ENCODE assay signal across 11 cellular contexts in the genomic region with DNA sequence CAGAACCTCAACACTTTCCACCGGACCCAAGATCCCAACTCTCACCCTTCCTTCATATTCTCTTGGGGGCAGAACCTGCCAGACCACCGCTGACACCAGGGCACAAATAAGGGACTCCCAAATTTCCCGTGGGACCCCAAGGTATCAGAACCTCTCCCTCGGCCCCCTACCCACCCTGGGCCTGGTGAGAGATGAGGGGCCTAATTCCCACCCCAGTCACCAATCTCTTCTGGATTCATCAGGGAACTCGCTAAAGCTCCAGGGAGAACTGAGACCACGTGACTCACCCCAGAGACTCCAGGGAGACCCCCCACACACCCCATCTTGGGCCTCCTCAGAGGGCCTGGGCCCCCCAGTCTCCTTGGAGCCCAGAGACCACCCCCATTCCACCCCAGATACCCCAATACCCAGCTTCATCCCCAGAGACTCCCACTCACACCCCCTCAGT. TPM values are rescaled to one million over a fixed set of nuclear protein-coding genes. Genes with fewer than 3 reads are reported as not detected.
A peak's percentile ranks its signal among the peaks of the same experiment; 100 is the strongest.
DNase-seq lines count a peak whose midpoint lies in the region; ATAC-seq and TF ChIP-seq lines count a peak whose summit lies in the region.
"Had no signal": no experiment of that assay in that cellular context is flagged by ENCODE, and none has a peak within 500 bp of the region (broad histone marks: within the 10 kb centered on the region; RNA-seq: fewer than 3 reads in every experiment).

No MANE protein-coding gene starts in this region.

- no TSS peak for BruUV-seq in Calu3 (replicated peaks; lab: Mats Ljungman, UMichigan)

- CTCF ChIA-PET in Calu3 (lab: Charles Lee) = no interaction called here

- DNase-seq in Calu3 = no peak
- DNase-seq in astrocyte of the cerebellum (ENCODE audit: low read depth) = no peak
- DNase-seq in HPDE6-E6E7 (ENCODE audit: extremely low spot score) = no peak
- DNase-seq in kidney glomerular epithelial cell (lab: John Stamatoyannopoulos, UW) = no peak
- DNase-seq: erythroblast; GOT3; stimulated activated CD4-positive, alpha-beta T cell treated with anti-CD3 and anti-CD28 coated beads, Interleukin-4, amount 100 ng/mL, for 24 hours had no signal

- H3K9me3 Mint-ChIP-seq in Calu3 (ENCODE audit: low read depth, unreplicated experiment) = no peaks in the 10 kb centered on the region
- H3K9me3 Mint-ChIP-seq in IgD-negative memory B cell = no peaks in the 10 kb centered on the region
- H3K9me3 Mint-ChIP-seq in nephron = no peaks in the 10 kb centered on the region

- intact Hi-C loops in Calu3 (cut with micrococcal nuclease; ENCODE audit: unreplicated experiment) = no loop called here

- no peak for ATAC-seq in GM21390 (IDR thresholded peaks at IDR 0.05; ENCODE audit: unreplicated experiment)
- no peak for ATAC-seq in GM19351 (IDR thresholded peaks at IDR 0.05; ENCODE audit: unreplicated experiment)

- H3K4me3 Mint-ChIP-seq in Calu3 (ENCODE audit: low read depth, unreplicated experiment) = peak overlapping the region; percentile 67
- H3K4me3 Mint-ChIP-seq in IgD-negative memory B cell = peak overlapping the region; percentile 70 to 94 (median 84)
- H3K4me3 Mint-ChIP-seq in nephron = peak overlapping the region; percentile 86 to 88 (median 87)

- peak overlapping the region; percentile 95 for H3K4me3 ChIP-seq in astrocyte of the cerebellum (ENCODE audit: low read depth, low read length)

- TF ChIP-seq CTCF in Calu3 (IDR thresholded peaks at IDR 0.05; ENCODE audit: unreplicated experiment) (no peak), astrocyte of the cerebellum (IDR thresholded peaks at IDR 0.05; ENCODE audit: low read depth, low read length, missing control alignments) (no peak), nephron (IDR thresholded peaks at IDR 0.05; ENCODE audit: unreplicated experiment in 3 of 3) (no peak)

- no peak overlapping the region for H3K27ac Mint-ChIP-seq in Calu3 (ENCODE audit: unreplicated experiment)
- peak overlapping the region in 2 of 3 donors; percentile 91 to 92 for H3K27ac Mint-ChIP-seq in IgD-negative memory B cell
- H3K27ac Mint-ChIP-seq in nephron = peak overlapping the region; percentile 12 to 76 (median 25)

- in situ Hi-C loops in astrocyte of the cerebellum (cut with HindIII; ENCODE audit: low sequenced_read_pairs) = no loop called here

- H3K36me3 Mint-ChIP-seq in Calu3 (ENCODE audit: insufficient read depth, unreplicated experiment) = peaks cover 35% of the 10 kb centered on the region
- H3K36me3 Mint-ChIP-seq in IgD-negative memory B cell = peaks cover 2% of the 10 kb centered on the region
- peaks cover 8% of the 10 kb centered on the region for H3K36me3 Mint-ChIP-seq in nephron (ENCODE audit: low read depth)

- H3K4me1 Mint-ChIP-seq in Calu3 (ENCODE audit: low read depth, unreplicated experiment) = no peaks in the 10 kb centered on the region
- peaks cover 9 to 15% (median 10%) of the 10 kb centered on the region in 3 donors for H3K4me1 Mint-ChIP-seq in IgD-negative memory B cell
- H3K4me1 Mint-ChIP-seq in nephron = peaks cover 16% of the 10 kb centered on the region

- H3K27me3 Mint-ChIP-seq in Calu3 (ENCODE audit: unreplicated experiment) (no peaks in the 10 kb centered on the region), IgD-negative memory B cell (no peaks in the 10 kb centered on the region), nephron (ENCODE audit: low read depth) (peaks cover 3% of the 10 kb centered on the region)

RNA-seq across cellular contexts. Expression of gene LMNB2, which starts 1.8 kb away (rescaled TPM):
- 88.0 and 109 TPM in 2 replicates for total RNA-seq in Calu3 (2022)
- polyA plus RNA-seq in IgD-negative memory B cell = 4.6 TPM

RNA-seq across cellular contexts. Expression of gene GADD45B, which starts 20.9 kb away (rescaled TPM):
- total RNA-seq in Calu3 (2022) = 26.3 and 36.5 TPM in 2 replicates
- 98.0 TPM for polyA plus RNA-seq in IgD-negative memory B cell

RNA-seq across cellular contexts. Expression of gene TIMM13, which starts 27.6 kb away (rescaled TPM):
- 75.8 and 81.8 TPM in 2 replicates for total RNA-seq in Calu3 (2022)
- 69.1 TPM for polyA plus RNA-seq in IgD-negative memory B cell
